ENCODE assay signal across 2 cellular contexts in the genomic region with DNA sequence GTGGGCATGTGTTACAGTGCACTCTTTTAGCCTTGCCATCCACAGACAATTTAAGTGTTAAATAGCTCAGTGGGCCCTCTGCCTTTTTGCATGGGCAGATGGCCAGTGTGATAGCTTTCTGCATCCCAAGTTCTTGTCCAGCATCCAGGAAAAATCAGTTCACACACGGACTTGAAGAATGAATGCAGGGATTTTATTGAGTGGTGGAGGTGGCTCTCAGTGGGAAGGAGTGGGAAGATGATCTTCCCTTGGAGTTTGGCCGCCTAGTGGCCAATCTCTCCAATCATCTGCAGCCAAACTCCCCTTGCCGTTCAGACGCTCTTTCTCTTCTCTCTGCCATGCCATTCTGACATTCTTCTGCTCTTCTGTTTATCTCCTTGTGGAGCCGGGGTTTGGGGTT.
TF ChIP-seq lines count a peak whose summit lies in the region.

No MANE protein-coding gene starts in this region.

TF ChIP-seq in SK-N-SH, 30 proteins besides CTCF, POLR2A, EP300 and RAD21 (continued from another document):
- TF ChIP-seq, protein P1, sequence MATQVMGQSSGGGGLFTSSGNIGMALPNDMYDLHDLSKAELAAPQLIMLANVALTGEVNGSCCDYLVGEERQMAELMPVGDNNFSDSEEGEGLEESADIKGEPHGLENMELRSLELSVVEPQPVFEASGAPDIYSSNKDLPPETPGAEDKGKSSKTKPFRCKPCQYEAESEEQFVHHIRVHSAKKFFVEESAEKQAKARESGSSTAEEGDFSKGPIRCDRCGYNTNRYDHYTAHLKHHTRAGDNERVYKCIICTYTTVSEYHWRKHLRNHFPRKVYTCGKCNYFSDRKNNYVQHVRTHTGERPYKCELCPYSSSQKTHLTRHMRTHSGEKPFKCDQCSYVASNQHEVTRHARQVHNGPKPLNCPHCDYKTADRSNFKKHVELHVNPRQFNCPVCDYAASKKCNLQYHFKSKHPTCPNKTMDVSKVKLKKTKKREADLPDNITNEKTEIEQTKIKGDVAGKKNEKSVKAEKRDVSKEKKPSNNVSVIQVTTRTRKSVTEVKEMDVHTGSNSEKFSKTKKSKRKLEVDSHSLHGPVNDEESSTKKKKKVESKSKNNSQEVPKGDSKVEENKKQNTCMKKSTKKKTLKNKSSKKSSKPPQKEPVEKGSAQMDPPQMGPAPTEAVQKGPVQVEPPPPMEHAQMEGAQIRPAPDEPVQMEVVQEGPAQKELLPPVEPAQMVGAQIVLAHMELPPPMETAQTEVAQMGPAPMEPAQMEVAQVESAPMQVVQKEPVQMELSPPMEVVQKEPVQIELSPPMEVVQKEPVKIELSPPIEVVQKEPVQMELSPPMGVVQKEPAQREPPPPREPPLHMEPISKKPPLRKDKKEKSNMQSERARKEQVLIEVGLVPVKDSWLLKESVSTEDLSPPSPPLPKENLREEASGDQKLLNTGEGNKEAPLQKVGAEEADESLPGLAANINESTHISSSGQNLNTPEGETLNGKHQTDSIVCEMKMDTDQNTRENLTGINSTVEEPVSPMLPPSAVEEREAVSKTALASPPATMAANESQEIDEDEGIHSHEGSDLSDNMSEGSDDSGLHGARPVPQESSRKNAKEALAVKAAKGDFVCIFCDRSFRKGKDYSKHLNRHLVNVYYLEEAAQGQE (IDR thresholded peaks at IDR 0.05; ENCODE audit: low read depth, low read length): no peak
- TF ChIP-seq FOXM1 (IDR thresholded peaks at IDR 0.05; ENCODE audit: low read depth): no peak
- TF ChIP-seq FOXJ3 (CRISPR knock-in tag; IDR thresholded peaks at IDR 0.05): no peak
- no peak for TF ChIP-seq GABPA (IDR thresholded peaks at IDR 0.05; ENCODE audit: low read depth)
- TF ChIP-seq ELF1 (IDR thresholded peaks at IDR 0.05): no peak
- peak; percentile 28; the same call in 1 of the 2 replicates for TF ChIP-seq SMC3 (IDR thresholded peaks at IDR 0.05; ENCODE audit: low read depth, low read length)
- TF ChIP-seq SIN3A (IDR thresholded peaks at IDR 0.05; ENCODE audit: borderline replicate concordance, low read depth, low read length): no peak
- TF ChIP-seq GATA2 (CRISPR knock-in tag; IDR thresholded peaks at IDR 0.05): peak; percentile 75
- no peak for TF ChIP-seq NFIC (IDR thresholded peaks at IDR 0.05; ENCODE audit: borderline replicate concordance)
- no peak for TF ChIP-seq MXI1 (IDR thresholded peaks at IDR 0.05; ENCODE audit: low read depth, low read length)
- no peak for TF ChIP-seq YY1 (IDR thresholded peaks at IDR 0.05; ENCODE audit: low read depth)

TF ChIP-seq in SK-N-SH treated with all-trans-retinoic acid at 6 μM for 48 hours, 23 proteins besides CTCF, POLR2A, EP300 and RAD21 (continued from another document):
- TF ChIP-seq, protein P2, sequence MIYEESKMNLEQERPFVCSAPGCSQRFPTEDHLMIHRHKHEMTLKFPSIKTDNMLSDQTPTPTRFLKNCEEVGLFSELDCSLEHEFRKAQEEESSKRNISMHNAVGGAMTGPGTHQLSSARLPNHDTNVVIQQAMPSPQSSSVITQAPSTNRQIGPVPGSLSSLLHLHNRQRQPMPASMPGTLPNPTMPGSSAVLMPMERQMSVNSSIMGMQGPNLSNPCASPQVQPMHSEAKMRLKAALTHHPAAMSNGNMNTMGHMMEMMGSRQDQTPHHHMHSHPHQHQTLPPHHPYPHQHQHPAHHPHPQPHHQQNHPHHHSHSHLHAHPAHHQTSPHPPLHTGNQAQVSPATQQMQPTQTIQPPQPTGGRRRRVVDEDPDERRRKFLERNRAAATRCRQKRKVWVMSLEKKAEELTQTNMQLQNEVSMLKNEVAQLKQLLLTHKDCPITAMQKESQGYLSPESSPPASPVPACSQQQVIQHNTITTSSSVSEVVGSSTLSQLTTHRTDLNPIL (CRISPR knock-in tag; IDR thresholded peaks at IDR 0.05; ENCODE audit: low read depth): no peak
